ENCODE assay signal across 8 cellular contexts in genomic region chr3:141441381-141442365, GRCh38. TPM values are rescaled to one million over a fixed set of nuclear protein-coding genes. Genes with fewer than 3 reads are reported as not detected.
A peak's percentile ranks its signal among the peaks of the same experiment; 100 is the strongest.
DNase-seq lines count a peak whose midpoint lies in the region; ATAC-seq and TF ChIP-seq lines count a peak whose summit lies in the region.

No MANE protein-coding gene starts in this region.

- H3K27ac ChIP-seq in hepatocyte = peak overlapping the region; percentile 81

- H3K79me2 ChIP-seq in hepatocyte = peaks cover 39% of the 10 kb centered on the region

- H3K27me3 ChIP-seq in GM06990 (replicated peaks; ENCODE audit: control insufficient read depth, insufficient read depth, low read length) = no peaks in the 10 kb centered on the region
- H3K27me3 ChIP-seq in hepatocyte = no peaks in the 10 kb centered on the region

- H3K36me3 Mint-ChIP-seq in T-helper 2 cell treated with Interferon-gamma antibody and Interleukin-4, amounts not matched to agents 5 μg/mL and 100 μg/mL, for 36 hours (ENCODE audit: low read depth) = peaks cover 29% of the 10 kb centered on the region

- H3K4me3 ChIP-seq in GM06990 (replicated peaks; ENCODE audit: low read depth, low read length) = no peak overlapping the region
- H3K4me3 ChIP-seq in hepatocyte = no peak overlapping the region

- peak; percentile 77 for TF ChIP-seq RAD21 in Ishikawa (IDR thresholded peaks at IDR 0.05; ENCODE audit: low read depth)

- peaks cover 18% of the 10 kb centered on the region for H3K4me1 ChIP-seq in hepatocyte (ENCODE audit: insufficient read depth)

- H3K9me3 ChIP-seq in hepatocyte (ENCODE audit: low read depth) = no peaks in the 10 kb centered on the region

- H3K36me3 ChIP-seq in GM06990 (ENCODE audit: control insufficient read depth, insufficient read depth, low read length) = peaks cover 37% of the 10 kb centered on the region
- H3K36me3 ChIP-seq in hepatocyte (replicated peaks; ENCODE audit: insufficient read depth, low read depth) = no peaks in the 10 kb centered on the region

- ATAC-seq in GM21723 (IDR thresholded peaks at IDR 0.05; ENCODE audit: unreplicated experiment) = peak; percentile 95

- no peaks in the 10 kb centered on the region for H4K20me1 ChIP-seq in hepatocyte (ENCODE audit: insufficient read depth, poor library complexity, severe bottlenecking)

- peaks cover 17% of the 10 kb centered on the region for H3K4me1 Mint-ChIP-seq in T-helper 2 cell treated with Interferon-gamma antibody and Interleukin-4, amounts not matched to agents 5 μg/mL and 100 μg/mL, for 36 hours (ENCODE audit: low read depth)

- H3K9me2 ChIP-seq in hepatocyte (replicated peaks; ENCODE audit: insufficient read depth) = no peaks in the 10 kb centered on the region

- no peaks in the 10 kb centered on the region for H3K9me3 Mint-ChIP-seq in T-helper 2 cell treated with Interferon-gamma antibody and Interleukin-4, amounts not matched to agents 5 μg/mL and 100 μg/mL, for 36 hours

- TF ChIP-seq EP300 in Ishikawa (IDR thresholded peaks at IDR 0.05; ENCODE audit: borderline replicate concordance) = no peak

- H3K27me3 Mint-ChIP-seq in T-helper 2 cell treated with Interferon-gamma antibody and Interleukin-4, amounts not matched to agents 5 μg/mL and 100 μg/mL, for 36 hours (ENCODE audit: low read depth) = no peaks in the 10 kb centered on the region

- DNase-seq in GM06990 (ENCODE audit: extremely low read depth, insufficient read length) = peak; percentile 81
- DNase-seq in T-helper 2 cell treated with Interferon-gamma antibody and Interleukin-4, amounts not matched to agents 5 μg/mL and 100 μg/mL, for 36 hours (ENCODE audit: low spot score) = peak; percentile 66
- DNase-seq in amniotic epithelial cell (ENCODE audit: low read depth) = peak; percentile 65
- peak; percentile 81 for DNase-seq in hepatocyte (ENCODE audit: low spot score)
- DNase-seq in stimulated activated CD4-positive, alpha-beta T cell treated with anti-CD3 and anti-CD28 coated beads, Interleukin-12 subunit alpha, Interleukin-12 subunit beta, amount 100 ng/mL, for 4 hours = peak; percentile 74
- DNase-seq in DMS79 (lab: John Stamatoyannopoulos, UW) = no peak

- no peak overlapping the region for H3K4me3 Mint-ChIP-seq in T-helper 2 cell treated with Interferon-gamma antibody and Interleukin-4, amounts not matched to agents 5 μg/mL and 100 μg/mL, for 36 hours

- H3K27ac Mint-ChIP-seq in T-helper 2 cell treated with Interferon-gamma antibody and Interleukin-4, amounts not matched to agents 5 μg/mL and 100 μg/mL, for 36 hours = peak overlapping the region; percentile 77

- WGBS in hepatocyte (ENCODE audit: low lambda C conversion rate, missing lambda C conversion rate) = 82% methylated on average over 10 of the region's 10 CpGs

- no peak overlapping the region for H2AFZ ChIP-seq in hepatocyte

- TF ChIP-seq CTCF in GM06990 (IDR thresholded peaks at IDR 0.05; ENCODE audit: insufficient read depth, low read length, poor library complexity, severe bottlenecking) = peak; percentile 91
- peak; percentile 61 for TF ChIP-seq CTCF in hepatocyte (IDR thresholded peaks at IDR 0.05; ENCODE audit: poor library complexity)

- no peak overlapping the region for H3K4me2 ChIP-seq in hepatocyte

TF ChIP-seq in Ishikawa, 13 proteins besides CTCF, POLR2A, EP300 and RAD21:
- no peak for TF ChIP-seq EGR1 (IDR thresholded peaks at IDR 0.05)
- TF ChIP-seq USF1 (IDR thresholded peaks at IDR 0.05) = no peak
- no peak for TF ChIP-seq MAX (IDR thresholded peaks at IDR 0.05)
- no peak for TF ChIP-seq ZBTB7A (IDR thresholded peaks at IDR 0.05; ENCODE audit: low read depth)
- no peak for TF ChIP-seq FOXM1 (IDR thresholded peaks at IDR 0.05; ENCODE audit: borderline replicate concordance, low read depth)
- TF ChIP-seq TEAD4 (IDR thresholded peaks at IDR 0.05) = no peak
- TF ChIP-seq YY1 (IDR thresholded peaks at IDR 0.05; ENCODE audit: low read depth) = no peak
- TF ChIP-seq TAF1 (IDR thresholded peaks at IDR 0.05; ENCODE audit: low read depth) = no peak
- TF ChIP-seq NFIC (IDR thresholded peaks at IDR 0.05) = no peak
- TF ChIP-seq REST (IDR thresholded peaks at IDR 0.05; ENCODE audit: low read depth) = no peak
- no peak for TF ChIP-seq TCF12 (IDR thresholded peaks at IDR 0.05; ENCODE audit: low read depth)
- TF ChIP-seq CREB1 (IDR thresholded peaks at IDR 0.05; ENCODE audit: low read depth) = no peak
- no peak for TF ChIP-seq CEBPB (IDR thresholded peaks at IDR 0.05)

RNA-seq across cellular contexts. Expression of gene RASA2, which starts 45.2 kb away (rescaled TPM):
- 12.6 and 13.2 TPM in 2 replicates for total RNA-seq in hepatocyte
- 6.2 TPM in 2 replicates for polyA plus RNA-seq in hepatocyte
